8 cellular contexts compared by ENCODE assay signal in the genomic region with DNA sequence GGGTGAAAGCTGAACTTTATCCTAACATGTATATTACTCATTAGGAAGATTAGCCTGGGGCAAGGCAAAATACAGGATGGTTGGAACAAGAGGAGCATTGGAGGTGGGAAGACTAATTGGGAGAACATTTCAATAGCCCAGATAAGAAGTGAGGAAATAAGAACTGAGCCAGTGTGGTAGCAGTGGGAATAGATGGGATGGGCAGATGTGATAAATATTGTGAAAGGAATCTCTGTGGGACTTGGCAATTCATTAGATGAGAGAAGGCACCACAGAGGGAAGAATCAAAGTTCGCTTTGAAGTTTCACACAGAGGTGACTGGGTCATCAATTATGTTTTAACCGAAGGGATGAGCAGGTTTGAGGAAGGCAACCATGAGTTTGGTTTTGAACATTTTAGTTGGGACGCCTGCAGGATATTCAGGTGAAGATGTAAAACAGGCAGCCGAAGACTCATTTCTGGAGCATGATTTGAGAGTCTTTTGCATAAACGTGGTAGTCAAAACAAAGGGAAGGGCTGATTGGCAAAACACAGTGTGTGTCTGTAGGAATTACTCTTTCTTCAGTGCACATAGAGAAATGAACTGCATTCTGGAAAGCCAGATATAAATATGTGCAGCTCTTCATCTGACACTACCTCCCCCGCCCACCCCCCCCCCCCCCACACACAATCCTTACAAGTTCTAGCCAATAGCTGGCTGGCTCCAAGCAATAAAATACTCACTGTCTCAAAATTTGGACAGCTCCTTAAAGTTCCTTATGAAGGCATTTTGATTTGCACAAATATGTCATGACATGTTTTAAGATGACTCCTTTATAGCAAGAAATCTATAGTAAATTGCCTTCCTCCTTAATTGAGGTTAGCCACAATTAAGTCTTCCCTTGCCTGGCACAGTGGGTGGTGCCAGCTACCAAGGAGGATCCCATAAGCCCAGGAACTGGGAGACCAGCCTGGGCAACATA. TPM values are rescaled to one million over a fixed set of nuclear protein-coding genes. Genes with fewer than 3 reads are reported as not detected.
DNase-seq lines count a peak whose midpoint lies in the region; ATAC-seq and TF ChIP-seq lines count a peak whose summit lies in the region.

No MANE protein-coding gene starts in this region.

- H4K20me1 ChIP-seq in smooth muscle cell (ENCODE audit: low read depth): peaks cover 19% of the 10 kb centered on the region

- peaks cover 13% of the 10 kb centered on the region for H3K4me1 ChIP-seq in smooth muscle cell (ENCODE audit: low read depth)
- peaks cover 11% of the 10 kb centered on the region; the same call in 1 of the 2 replicates for H3K4me1 ChIP-seq in HAP-1

- WGBS in smooth muscle cell (ENCODE audit: low lambda C conversion rate): 73% methylated on average over 6 of the region's 6 CpGs

- in situ Hi-C loops in HAP-1 (cut with MboI; ENCODE audit: low sequenced_read_pairs): no loop called here

- no peaks in the 10 kb centered on the region for H3K27me3 ChIP-seq in smooth muscle cell (ENCODE audit: low read depth)
- no peaks in the 10 kb centered on the region for H3K27me3 ChIP-seq in HAP-1 (ENCODE audit: low read depth)

- H3K27ac ChIP-seq in smooth muscle cell (ENCODE audit: low read depth): peak overlapping the region; percentile 98

- H3K79me2 ChIP-seq in smooth muscle cell (ENCODE audit: low read depth): peaks cover 10% of the 10 kb centered on the region

- no peaks in the 10 kb centered on the region for H3K36me3 ChIP-seq in smooth muscle cell (ENCODE audit: low read depth)
- H3K36me3 ChIP-seq in HAP-1 (replicated peaks): no peaks in the 10 kb centered on the region; the same call in 1 of the 2 replicates

- H3F3A ChIP-seq in smooth muscle cell (ENCODE audit: low read depth): no peaks in the 10 kb centered on the region

- TF ChIP-seq CTCF in epithelial cell of proximal tubule (conservative IDR thresholded peaks at IDR 0.05; ENCODE audit: low read depth, low read length) (peak; percentile 33), smooth muscle cell (IDR thresholded peaks at IDR 0.05; ENCODE audit: borderline replicate concordance, insufficient read depth, poor library complexity, severe bottlenecking) (no peak)

- ATAC-seq in GM18867 (IDR thresholded peaks at IDR 0.05; ENCODE audit: unreplicated experiment): peak; percentile 21
- no peak for ATAC-seq in GM21717 (IDR thresholded peaks at IDR 0.05; ENCODE audit: unreplicated experiment)
- ATAC-seq in GM19328 (IDR thresholded peaks at IDR 0.05; ENCODE audit: unreplicated experiment): no peak

- peak overlapping the region; percentile 97 for H3K9ac ChIP-seq in smooth muscle cell (ENCODE audit: low read depth)

- H3K9me3 ChIP-seq in smooth muscle cell (replicated peaks; ENCODE audit: low read depth) (no peaks in the 10 kb centered on the region), HAP-1 (no peaks in the 10 kb centered on the region)

- H2AFZ ChIP-seq in smooth muscle cell (ENCODE audit: low read depth): no peak overlapping the region

- H3K4me3 ChIP-seq in epithelial cell of proximal tubule (ENCODE audit: low read depth, low read length) (peak overlapping the region; percentile 84), smooth muscle cell (peak overlapping the region; percentile 69), HAP-1 (no peak overlapping the region)

- DNase-seq in AML-193 (lab: John Stamatoyannopoulos, UW) (peak; percentile 11 to 19), RPMI7951 (ENCODE audit: low read depth) (peak; percentile 77), epithelial cell of proximal tubule (ENCODE audit: low read depth) (no peak), smooth muscle cell (lab: John Stamatoyannopoulos, UW; ENCODE audit: unreplicated experiment) (no peak), HAP-1 (ENCODE audit: low spot score in 2 of 2) (no peak)

- peak overlapping the region; percentile 91 for H3K4me2 ChIP-seq in smooth muscle cell

RNA-seq across cellular contexts. Expression of gene SLC1A4, which starts 1.9 kb away (rescaled TPM):
- 17.0 and 17.1 TPM in 2 replicates for total RNA-seq in RPMI7951 (2014; rRNA removed; shearing (Covaris generic))
- total RNA-seq in epithelial cell of proximal tubule (15.4 and 19.8 TPM in 2 replicates), smooth muscle cell (11.9 and 14.2 TPM in 2 replicates)
- 13.8 and 16.9 TPM in 2 replicates for polyA plus RNA-seq in smooth muscle cell

Comparison
In these comparisons a context has a peak if more than half of its experiments do, and no peak if none do; other contexts are left out.
1. DNase-seq: peak in AML-193 (2 of 2) and RPMI7951 (single experiment); none in epithelial cell of proximal tubule (single experiment), smooth muscle cell (single experiment) and HAP-1 (0 of 2).